1 cellular context compared by ENCODE assay signal in the genomic region with DNA sequence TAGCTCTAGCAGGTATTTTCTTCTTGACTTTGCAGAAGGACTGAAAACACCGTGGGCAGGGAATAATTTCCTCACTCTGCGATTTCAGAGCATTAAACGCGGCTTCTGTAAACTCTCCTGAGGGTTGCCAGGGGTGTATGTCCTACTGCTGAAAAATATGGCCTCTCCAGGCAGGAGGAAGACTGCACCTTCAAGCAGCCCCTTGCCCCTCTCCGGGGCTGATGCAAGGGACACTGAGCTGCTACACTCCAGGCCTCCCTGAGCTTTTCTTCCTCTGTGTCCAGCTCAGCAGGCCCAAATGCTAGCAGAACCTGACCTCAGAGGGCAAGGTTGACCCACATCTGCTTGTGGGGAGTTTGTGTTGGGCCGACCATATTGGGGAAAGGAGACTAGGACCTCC.
TF ChIP-seq lines count a peak whose summit lies in the region.

No MANE protein-coding gene starts in this region.

TF ChIP-seq in IMR-90, 13 proteins besides CTCF, POLR2A, EP300 and RAD21:
- TF ChIP-seq RFX5 (IDR thresholded peaks at IDR 0.05; ENCODE audit: low read depth, low read length), result no peak
- TF ChIP-seq NFE2L2 (IDR thresholded peaks at IDR 0.05; ENCODE audit: low read depth, low read length), result no peak
- TF ChIP-seq BHLHE40 (IDR thresholded peaks at IDR 0.05; ENCODE audit: low read depth, low read length), result no peak
- TF ChIP-seq RCOR1 (IDR thresholded peaks at IDR 0.05; ENCODE audit: insufficient replicate concordance, low read length), result no peak
- TF ChIP-seq FOS (IDR thresholded peaks at IDR 0.05; ENCODE audit: low read depth, low read length), result no peak
- TF ChIP-seq, protein P1, sequence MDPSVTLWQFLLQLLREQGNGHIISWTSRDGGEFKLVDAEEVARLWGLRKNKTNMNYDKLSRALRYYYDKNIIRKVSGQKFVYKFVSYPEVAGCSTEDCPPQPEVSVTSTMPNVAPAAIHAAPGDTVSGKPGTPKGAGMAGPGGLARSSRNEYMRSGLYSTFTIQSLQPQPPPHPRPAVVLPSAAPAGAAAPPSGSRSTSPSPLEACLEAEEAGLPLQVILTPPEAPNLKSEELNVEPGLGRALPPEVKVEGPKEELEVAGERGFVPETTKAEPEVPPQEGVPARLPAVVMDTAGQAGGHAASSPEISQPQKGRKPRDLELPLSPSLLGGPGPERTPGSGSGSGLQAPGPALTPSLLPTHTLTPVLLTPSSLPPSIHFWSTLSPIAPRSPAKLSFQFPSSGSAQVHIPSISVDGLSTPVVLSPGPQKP (IDR thresholded peaks at IDR 0.05; ENCODE audit: borderline replicate concordance, low read depth, low read length), result no peak
- no peak for TF ChIP-seq MAZ (IDR thresholded peaks at IDR 0.05; ENCODE audit: borderline replicate concordance, low read depth, low read length)
- TF ChIP-seq SMC3 (IDR thresholded peaks at IDR 0.05; ENCODE audit: low read depth, low read length), result no peak
- TF ChIP-seq MAFK (IDR thresholded peaks at IDR 0.05; ENCODE audit: low read depth, low read length), result no peak
- no peak for TF ChIP-seq CHD1 (IDR thresholded peaks at IDR 0.05; ENCODE audit: low read depth, low read length)
- TF ChIP-seq, protein P2, sequence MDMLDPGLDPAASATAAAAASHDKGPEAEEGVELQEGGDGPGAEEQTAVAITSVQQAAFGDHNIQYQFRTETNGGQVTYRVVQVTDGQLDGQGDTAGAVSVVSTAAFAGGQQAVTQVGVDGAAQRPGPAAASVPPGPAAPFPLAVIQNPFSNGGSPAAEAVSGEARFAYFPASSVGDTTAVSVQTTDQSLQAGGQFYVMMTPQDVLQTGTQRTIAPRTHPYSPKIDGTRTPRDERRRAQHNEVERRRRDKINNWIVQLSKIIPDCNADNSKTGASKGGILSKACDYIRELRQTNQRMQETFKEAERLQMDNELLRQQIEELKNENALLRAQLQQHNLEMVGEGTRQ (IDR thresholded peaks at IDR 0.05; ENCODE audit: low read depth, low read length), result no peak
- no peak for TF ChIP-seq MXI1 (IDR thresholded peaks at IDR 0.05; ENCODE audit: borderline replicate concordance, low read depth, low read length)
- no peak for TF ChIP-seq CEBPB (IDR thresholded peaks at IDR 0.05; ENCODE audit: low read depth, low read length)
